Comparison of ENCODE assay signal across 1 cellular context in genomic region chr22:40874016-40874415, GRCh38.
TF ChIP-seq lines count a peak whose summit lies in the region.

No MANE protein-coding gene starts in this region.

TF ChIP-seq in HepG2, 621 proteins besides CTCF, POLR2A, EP300 and RAD21:
- peak; percentile 26; the same call in 1 of the 2 replicates for TF ChIP-seq NR2F6 (IDR thresholded peaks at IDR 0.05)
- no peak for TF ChIP-seq NR2F6 (CRISPR knock-in tag; IDR thresholded peaks at IDR 0.05)
- TF ChIP-seq MYNN (CRISPR knock-in tag; IDR thresholded peaks at IDR 0.05; ENCODE audit: low read depth) = no peak
